8 cellular contexts compared by ENCODE assay signal in genomic region chr19:34269489-34269888, GRCh38. TPM values are rescaled to one million over a fixed set of nuclear protein-coding genes. Genes with fewer than 3 reads are reported as not detected.
DNase-seq lines count a peak whose midpoint lies in the region; TF ChIP-seq lines count a peak whose summit lies in the region.

No MANE protein-coding gene starts in this region.

- H3K4me3 ChIP-seq in GM12864 (ENCODE audit: low read depth, low read length) (peak overlapping the region; percentile 23; the same call in 1 of the 2 replicates), PC-9 (no peak overlapping the region), endodermal cell (ENCODE audit: low read length) (no peak overlapping the region), parathyroid adenoma (ENCODE audit: low read depth, low read length) (no peak overlapping the region)

- H3K27ac ChIP-seq in PC-9: peak overlapping the region; percentile 15; the same call in 1 of the 2 replicates
- no peak overlapping the region for H3K27ac ChIP-seq in endodermal cell (ENCODE audit: low read depth, low read length)
- peak overlapping the region; percentile 77 for H3K27ac ChIP-seq in parathyroid adenoma

- CTCF ChIA-PET in PC-9 (lab: Charles Lee): interaction anchor here (0.6 kb wide), 1 partner anchor 9 kb away, joined by 3 read pairs; no protein-coding TSS in a partner anchor

- DNase-seq in GM12864 (ENCODE audit: low read depth) (no peak), PC-9 (no peak), endodermal cell (no peak), HuH-7 (ENCODE audit: low spot score) (no peak), OCI-M1 (lab: John Stamatoyannopoulos, UW) (no peak), NCI-H345 (lab: John Stamatoyannopoulos, UW) (no peak)
- no peak for DNase-seq in stimulated activated CD4-positive, alpha-beta T cell treated with anti-CD3 and anti-CD28 coated beads, Interleukin-4, amount 100 ng/mL, for 1 hour

- no peaks in the 10 kb centered on the region for H4K20me1 ChIP-seq in PC-9 (ENCODE audit: insufficient read depth)

- H3K4me3 Mint-ChIP-seq in endodermal cell: no peak overlapping the region

- peaks cover 4% of the 10 kb centered on the region; the same call in 1 of the 2 replicates for H3F3A ChIP-seq in PC-9 (ENCODE audit: insufficient read depth, low read depth)

- H2AFZ ChIP-seq in PC-9: no peak overlapping the region
- no peak overlapping the region for H2AFZ ChIP-seq in parathyroid adenoma

- peaks cover 26% of the 10 kb centered on the region for H3K4me1 Mint-ChIP-seq in endodermal cell

- H3K9me2 ChIP-seq in PC-9 (ENCODE audit: insufficient read depth): no peaks in the 10 kb centered on the region

- no peaks in the 10 kb centered on the region for H3K27me3 Mint-ChIP-seq in endodermal cell (ENCODE audit: insufficient read depth)

- no peak overlapping the region for H3K9ac ChIP-seq in endodermal cell (ENCODE audit: extremely low read depth, low read length, poor library complexity, severe bottlenecking)
- H3K9ac ChIP-seq in parathyroid adenoma: no peak overlapping the region

- peaks cover 3% of the 10 kb centered on the region for H3K36me3 Mint-ChIP-seq in endodermal cell (ENCODE audit: low read depth)

- H3K4me2 ChIP-seq in PC-9: peak overlapping the region; percentile 21; the same call in 1 of the 2 replicates
- H3K4me2 ChIP-seq in parathyroid adenoma (ENCODE audit: low read length): peak overlapping the region; percentile 41

- H3K36me3 ChIP-seq in PC-9 (ENCODE audit: low read depth) (no peaks in the 10 kb centered on the region; the same call in 1 of the 2 replicates), endodermal cell (ENCODE audit: control insufficient read depth, insufficient read depth, low read length) (no peaks in the 10 kb centered on the region), parathyroid adenoma (ENCODE audit: control insufficient read depth, insufficient read depth, low read length) (no peaks in the 10 kb centered on the region)

- peaks cover 13% of the 10 kb centered on the region for H3K4me1 ChIP-seq in PC-9 (replicated peaks; ENCODE audit: insufficient read depth)
- peaks cover 10% of the 10 kb centered on the region for H3K4me1 ChIP-seq in endodermal cell (ENCODE audit: control insufficient read depth, insufficient read depth, low read length)
- peaks cover 17% of the 10 kb centered on the region for H3K4me1 ChIP-seq in parathyroid adenoma

- H3K9me3 ChIP-seq in PC-9 (ENCODE audit: insufficient read depth, low read depth): no peaks in the 10 kb centered on the region
- H3K9me3 ChIP-seq in endodermal cell (ENCODE audit: control insufficient read depth, low read length): no peaks in the 10 kb centered on the region
- H3K9me3 ChIP-seq in parathyroid adenoma (ENCODE audit: control insufficient read depth, low read length): no peaks in the 10 kb centered on the region

- no peaks in the 10 kb centered on the region for H3K27me3 ChIP-seq in PC-9 (ENCODE audit: insufficient read depth, low read depth)
- no peaks in the 10 kb centered on the region for H3K27me3 ChIP-seq in endodermal cell (ENCODE audit: control insufficient read depth, insufficient read depth, low read length, poor library complexity, severe bottlenecking)
- H3K27me3 ChIP-seq in parathyroid adenoma (ENCODE audit: control insufficient read depth, insufficient read depth, low read length): no peaks in the 10 kb centered on the region

- intact Hi-C loops in PC-9 (cut with micrococcal nuclease; ENCODE audit: unreplicated experiment): no loop called here

- peak overlapping the region; percentile 78 for H3K27ac Mint-ChIP-seq in endodermal cell

- H3K9me3 Mint-ChIP-seq in endodermal cell: no peaks in the 10 kb centered on the region

- POLR2A ChIA-PET in PC-9 (lab: Charles Lee; ENCODE audit: unreplicated experiment): interaction anchor here (0.6 kb wide), 1 partner anchor 8 kb away, joined by 3 read pairs; no protein-coding TSS in a partner anchor

- no TSS peak for BruUV-seq in PC-9 (replicated peaks; lab: Mats Ljungman, UMichigan)

- TF ChIP-seq CTCF in GM12864 (IDR thresholded peaks at IDR 0.05; ENCODE audit: low read depth, low read length, missing control alignments) (no peak), PC-9 (conservative IDR thresholded peaks at IDR 0.05) (no peak), endodermal cell (conservative IDR thresholded peaks at IDR 0.05) (no peak), parathyroid adenoma (IDR thresholded peaks at IDR 0.05) (no peak)

- WGBS in endodermal cell (ENCODE audit: insufficient coverage in 1 of 2, insufficient read length in 1 of 2), 2 experiments: 75 to 84% methylated on average over 1 of the region's 2 CpGs

- peaks cover 6% of the 10 kb centered on the region for H3K79me2 ChIP-seq in PC-9 (ENCODE audit: low read depth)
- H3K79me2 ChIP-seq in parathyroid adenoma: peaks cover 53% of the 10 kb centered on the region

RNA-seq across cellular contexts. Expression of gene GARRE1, which starts 15.1 kb away (rescaled TPM):
- total RNA-seq in PC-9 (2021) (13.6 and 23.3 TPM in 2 replicates), endodermal cell (10 to 100 TPM; 21.9 to 27.9 TPM)
- 18.7 TPM for polyA plus RNA-seq in endodermal cell (2013, experiment 1 of 2)
- 18.8 TPM for polyA plus RNA-seq in endodermal cell (2013, experiment 2 of 2)
